In genomic region chr9:85408494-85408893, GRCh38 we compare ENCODE assay signal across 13 cellular contexts.
"Had no signal": no experiment of that assay in that cellular context is flagged by ENCODE, and none has a peak within 500 bp of the region (broad histone marks: within the 10 kb centered on the region; RNA-seq: fewer than 3 reads in every experiment).

No MANE protein-coding gene starts in this region.

- H3K27ac ChIP-seq: brain microvascular endothelial cell, lower lobe of right lung had no signal

- H3K9me3 ChIP-seq: lower lobe of right lung had no signal

- ATAC-seq: activated naive CD4-positive, alpha-beta T cell treated with anti-CD3 and anti-CD28 coated beads, Interleukin-2, amount 50 U/mL, for 72 hours; lower lobe of right lung had no signal

- H3K27me3 ChIP-seq: brain microvascular endothelial cell had no signal

- DNase-seq: activated CD4-positive, CD25-positive, alpha-beta regulatory T cell; activated effector memory CD4-positive, alpha-beta T cell treated with Interleukin-2 at 50 U/mL for 16 hours; amygdala; brain microvascular endothelial cell; cerebellar nuclear complex; dermis blood vessel endothelial cell; erythroblast; hippocampal formation; kidney glomerular epithelial cell; lower lobe of right lung; stimulated activated CD4-positive, alpha-beta T cell treated with anti-CD3 and anti-CD28 coated beads, Interleukin-2, amount 100 ng/mL, for 48 hours; stimulated activated naive CD4-positive, alpha-beta T cell treated with Interleukin-2 at 50 U/mL for 16 hours had no signal

- H3K4me3 ChIP-seq: lower lobe of right lung had no signal

- H3K4me1 ChIP-seq: lower lobe of right lung had no signal

- H3K36me3 ChIP-seq: brain microvascular endothelial cell, lower lobe of right lung had no signal
